8 cellular contexts compared by ENCODE assay signal in the genomic region with DNA sequence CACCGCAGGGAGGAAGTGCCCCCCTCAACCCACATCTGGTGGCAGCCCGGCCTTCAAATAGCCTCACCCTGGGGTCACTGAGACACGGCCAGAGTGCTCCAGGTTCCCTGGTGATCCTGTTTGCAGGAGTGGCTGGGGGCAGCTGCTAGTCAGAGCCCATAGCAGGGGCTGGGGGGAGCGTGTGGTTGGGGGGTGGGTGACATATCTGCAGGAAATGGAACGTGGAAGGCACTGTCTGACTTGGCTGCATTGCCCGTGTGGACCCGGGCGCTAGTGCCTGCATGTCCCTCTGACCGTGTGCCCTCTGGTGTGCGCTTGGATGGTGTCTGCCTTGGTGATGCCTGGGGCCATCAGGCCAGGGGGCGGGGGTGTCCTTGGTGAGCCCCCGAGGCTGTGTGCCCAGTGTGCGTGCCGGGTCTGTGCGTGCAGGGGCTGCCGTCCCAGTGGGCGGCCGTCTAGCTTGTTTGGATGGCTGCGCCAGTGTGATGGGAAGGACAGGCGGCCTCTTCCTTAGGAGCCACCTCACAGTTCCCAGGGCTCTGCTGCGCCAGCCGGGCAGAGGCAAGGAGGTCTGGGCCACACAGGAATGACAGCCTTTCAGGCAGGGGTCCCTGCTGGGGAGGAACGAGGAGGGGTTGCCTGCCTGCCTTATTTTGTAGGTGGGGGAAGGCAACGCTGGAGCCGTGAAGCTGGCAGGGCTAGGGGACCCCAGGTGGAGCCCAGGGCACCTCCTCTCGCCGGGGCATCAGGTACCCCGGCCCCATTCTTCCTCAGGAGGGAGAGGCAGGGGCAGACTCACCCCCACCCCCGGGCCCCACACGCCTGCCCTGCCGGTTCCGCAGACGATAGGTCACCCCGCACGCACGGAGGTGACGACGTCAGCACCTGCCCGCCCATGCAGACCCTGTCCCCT. TPM values are rescaled to one million over a fixed set of nuclear protein-coding genes. Genes with fewer than 3 reads are reported as not detected.
DNase-seq lines count a peak whose midpoint lies in the region; ATAC-seq and TF ChIP-seq lines count a peak whose summit lies in the region.

No MANE protein-coding gene starts in this region.

- TF ChIP-seq CTCF in fibroblast of the aortic adventitia (IDR thresholded peaks at IDR 0.05; ENCODE audit: insufficient read depth, low read length) (no peak), GM10266 (IDR thresholded peaks at IDR 0.05; ENCODE audit: control insufficient read depth, insufficient read depth, low read depth, missing control alignments) (no peak)

- peak overlapping the region; percentile 58 for H3K4me3 ChIP-seq in fibroblast of the aortic adventitia (ENCODE audit: low read depth, low read length)

- H3K27ac Mint-ChIP-seq in T-helper 17 cell, result no peak overlapping the region

- DNase-seq in NCI-H1092 treated with DMSO at 0.1 percent for 48 hours (lab: John Stamatoyannopoulos, UW) (peak; percentile 20), NCI-H1092 (lab: John Stamatoyannopoulos, UW) (no peak), T-helper 17 cell (no peak), fibroblast of the aortic adventitia (ENCODE audit: low read depth) (no peak), posterior vena cava (ENCODE audit: low spot score) (peak; percentile 79), GM10266 (ENCODE audit: extremely low spot score) (no peak), MV-4-11 (lab: John Stamatoyannopoulos, UW) (no peak), HCEC 1CT (no peak)

- no peaks in the 10 kb centered on the region for H3K9me3 ChIP-seq in T-helper 17 cell (ENCODE audit: control insufficient read depth, low read length, poor library complexity, severe bottlenecking)

- H3K27me3 Mint-ChIP-seq in T-helper 17 cell, result peaks cover 16% of the 10 kb centered on the region

- no peaks in the 10 kb centered on the region for H3K36me3 Mint-ChIP-seq in T-helper 17 cell (ENCODE audit: low read depth)

- peak; percentile 33 for ATAC-seq in T-helper 17 cell

- intact Hi-C loops in posterior vena cava (cut with DNase I), result no loop called here

- H3K4me3 Mint-ChIP-seq in T-helper 17 cell, result peak overlapping the region; percentile 81

- H3K4me1 Mint-ChIP-seq in T-helper 17 cell, result peaks cover 13% of the 10 kb centered on the region

RNA-seq across cellular contexts. Expression of a gene that starts 0.6 kb away (rescaled TPM):
- 1 to 10 TPM in 1 of 2 donors, under 1 TPM in 1; 0.90 to 1.3 TPM for total RNA-seq in T-helper 17 cell
- total RNA-seq in fibroblast of the aortic adventitia (ENCODE audit: low replicate concordance), result 5.0 and 5.2 TPM in 2 replicates
- 1 to 10 TPM; 5.8 to 8.6 TPM for total RNA-seq in posterior vena cava

RNA-seq across cellular contexts. Expression of a gene that starts 14.7 kb away (rescaled TPM):
- total RNA-seq in T-helper 17 cell (10 to 100 TPM; 20.7 to 24.7 TPM), fibroblast of the aortic adventitia (ENCODE audit: low replicate concordance) (11.7 and 19.9 TPM in 2 replicates), posterior vena cava (10 to 100 TPM in 1 of 2 donors, 1 to 10 TPM in 1; 9.9 to 13.5 TPM)

Comparison
In these comparisons a context has a peak if more than half of its experiments do, and no peak if none do; other contexts are left out.
1. DNase-seq: peak in NCI-H1092 treated with DMSO at 0.1 percent for 48 hours (single experiment) and posterior vena cava (single experiment); none in NCI-H1092 (single experiment), T-helper 17 cell (0 of 3), fibroblast of the aortic adventitia (single experiment), GM10266 (single experiment), MV-4-11 (single experiment) and HCEC 1CT (single experiment).